In the genomic region with DNA sequence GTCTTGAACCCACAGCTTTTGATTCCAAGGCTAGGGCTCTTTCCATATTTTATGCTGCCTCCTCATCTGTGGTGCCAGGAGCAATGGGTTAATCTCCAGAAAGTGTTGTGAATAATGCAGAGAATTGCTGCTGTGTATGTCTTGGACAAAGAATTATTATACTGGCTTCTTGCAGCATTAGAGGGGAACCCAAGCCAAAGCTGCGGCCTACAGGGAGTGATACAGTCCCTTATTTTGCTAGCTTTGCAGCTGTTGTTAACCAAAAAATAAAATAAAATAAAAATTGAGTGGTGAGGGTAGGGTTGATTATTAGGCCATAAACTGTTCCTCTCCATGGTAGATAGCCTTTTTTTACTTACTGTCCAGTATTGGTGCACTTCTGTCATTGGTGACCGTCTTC, we compare ENCODE assay signal across 18 cellular contexts. TPM values are rescaled to one million over a fixed set of nuclear protein-coding genes. Genes with fewer than 3 reads are reported as not detected.
A peak's percentile ranks its signal among the peaks of the same experiment; 100 is the strongest.
DNase-seq lines count a peak whose midpoint lies in the region; ATAC-seq and TF ChIP-seq lines count a peak whose summit lies in the region.
"Had no signal": no experiment of that assay in that cellular context is flagged by ENCODE, and none has a peak within 500 bp of the region (broad histone marks: within the 10 kb centered on the region; RNA-seq: fewer than 3 reads in every experiment).

No MANE protein-coding gene starts in this region.

- no peak overlapping the region for H3K4me3 ChIP-seq in PC-9
- H3K4me3 ChIP-seq: coronary artery, pancreas, vagina had no signal

- H3K79me2 ChIP-seq in PC-9 (ENCODE audit: low read depth), result no peaks in the 10 kb centered on the region

- CTCF ChIA-PET in activated naive CD4-positive, alpha-beta T cell treated with anti-CD3 and anti-CD28 coated beads for 36 hours (lab: Charles Lee), result interaction anchor here (1.1 to 16.3 kb wide), 6 partner anchors 17 to 118 kb away, joined by 3 to 224 read pairs (median 8); a partner anchor contains a TSS
- CTCF ChIA-PET in PC-9 (lab: Charles Lee), result no interaction called here

- no peaks in the 10 kb centered on the region for H3F3A ChIP-seq in PC-9 (ENCODE audit: insufficient read depth, low read depth)

- H3K4me2 ChIP-seq in PC-9, result no peak overlapping the region

- no peak for ATAC-seq in HG02884 (IDR thresholded peaks at IDR 0.05; ENCODE audit: unreplicated experiment)
- ATAC-seq: pancreas had no signal

- H3K27me3 ChIP-seq in layer of hippocampus (ENCODE audit: control insufficient read depth, insufficient read depth, low read length) (no peaks in the 10 kb centered on the region), PC-9 (ENCODE audit: insufficient read depth, low read depth) (no peaks in the 10 kb centered on the region)
- H3K27me3 ChIP-seq: pancreas, vagina had no signal

- peaks cover 65% of the 10 kb centered on the region for H3K4me1 Mint-ChIP-seq in activated naive CD4-positive, alpha-beta T cell treated with anti-CD3 and anti-CD28 coated beads for 36 hours (ENCODE audit: low read depth)
- H3K4me1 Mint-ChIP-seq in activated naive CD8-positive, alpha-beta T cell (ENCODE audit: low read depth), result peaks cover 80% of the 10 kb centered on the region

- no peaks in the 10 kb centered on the region for H3K9me2 ChIP-seq in PC-9 (ENCODE audit: insufficient read depth)

- no TSS peak for BruUV-seq in PC-9 (replicated peaks; lab: Mats Ljungman, UMichigan)

- POLR2A ChIA-PET in PC-9 (lab: Charles Lee; ENCODE audit: unreplicated experiment), result no interaction called here

- H3K36me3 Mint-ChIP-seq in activated naive CD4-positive, alpha-beta T cell treated with anti-CD3 and anti-CD28 coated beads for 36 hours (ENCODE audit: low read depth), result peaks cover 38% of the 10 kb centered on the region
- H3K36me3 Mint-ChIP-seq in activated naive CD8-positive, alpha-beta T cell, result peaks cover 8% of the 10 kb centered on the region

- no peak overlapping the region for H2AFZ ChIP-seq in PC-9

- no peak overlapping the region for H3K4me3 Mint-ChIP-seq in activated naive CD4-positive, alpha-beta T cell treated with anti-CD3 and anti-CD28 coated beads for 36 hours
- H3K4me3 Mint-ChIP-seq in activated naive CD8-positive, alpha-beta T cell, result peak overlapping the region; percentile 27

- no peaks in the 10 kb centered on the region for H3K4me1 ChIP-seq in PC-9 (replicated peaks; ENCODE audit: insufficient read depth)
- H3K4me1 ChIP-seq: Caco-2 had no signal

- no peaks in the 10 kb centered on the region for H3K36me3 ChIP-seq in PC-9 (ENCODE audit: low read depth)
- H3K36me3 ChIP-seq: pancreas had no signal

- DNase-seq in activated naive CD4-positive, alpha-beta T cell treated with anti-CD3 and anti-CD28 coated beads for 36 hours, result no peak
- no peak for DNase-seq in activated naive CD4-positive, alpha-beta T cell treated with anti-CD3 and anti-CD28 coated beads, Interleukin-2, amount 50 U/mL, for 16 hours
- DNase-seq in substantia nigra (lab: John Stamatoyannopoulos, UW) (peak in 18 of 49 donors; percentile 16 to 52 (median 30)), PC-9 (no peak), NCI-H774 (lab: John Stamatoyannopoulos, UW) (no peak)
- DNase-seq: aorta; Caco-2; H7; NCI-H2081; NCI-H526 treated with DMSO at 0.1 percent for 48 hours; pancreas; stimulated activated naive CD4-positive, alpha-beta T cell had no signal

- intact Hi-C loops in activated naive CD4-positive, alpha-beta T cell treated with anti-CD3 and anti-CD28 coated beads for 36 hours (cut with micrococcal nuclease), result no loop called here
- intact Hi-C loops in PC-9 (cut with micrococcal nuclease; ENCODE audit: unreplicated experiment), result no loop called here

- H3K27ac ChIP-seq in layer of hippocampus (ENCODE audit: low read depth, low read length) (peak overlapping the region; percentile 67), substantia nigra (ENCODE audit: low read depth, low read length, poor library complexity, severe bottlenecking) (peak overlapping the region; percentile 87), PC-9 (no peak overlapping the region)
- H3K27ac ChIP-seq: coronary artery, pancreas, vagina, VCaP had no signal

- H4K20me1 ChIP-seq in PC-9 (ENCODE audit: insufficient read depth), result peaks cover 5% of the 10 kb centered on the region; the same call in 1 of the 2 replicates

- no peaks in the 10 kb centered on the region for H3K9me3 Mint-ChIP-seq in activated naive CD4-positive, alpha-beta T cell treated with anti-CD3 and anti-CD28 coated beads for 36 hours
- no peaks in the 10 kb centered on the region for H3K9me3 Mint-ChIP-seq in activated naive CD8-positive, alpha-beta T cell (ENCODE audit: low read depth)

- H3K27ac Mint-ChIP-seq in activated naive CD4-positive, alpha-beta T cell treated with anti-CD3 and anti-CD28 coated beads for 36 hours, result peak overlapping the region; percentile 70
- H3K27ac Mint-ChIP-seq in activated naive CD8-positive, alpha-beta T cell, result peak overlapping the region; percentile 91

- no peak for TF ChIP-seq CTCF in PC-9 (conservative IDR thresholded peaks at IDR 0.05)

- no peaks in the 10 kb centered on the region for H3K27me3 Mint-ChIP-seq in activated naive CD4-positive, alpha-beta T cell treated with anti-CD3 and anti-CD28 coated beads for 36 hours (ENCODE audit: low read depth)
- no peaks in the 10 kb centered on the region for H3K27me3 Mint-ChIP-seq in activated naive CD8-positive, alpha-beta T cell

- no peaks in the 10 kb centered on the region for H3K9me3 ChIP-seq in PC-9 (ENCODE audit: insufficient read depth, low read depth)
- H3K9me3 ChIP-seq: pancreas, vagina had no signal

RNA-seq across cellular contexts. Expression of a gene that starts 16.7 kb away (rescaled TPM):
- total RNA-seq in activated naive CD4-positive, alpha-beta T cell treated with anti-CD3 and anti-CD28 coated beads for 36 hours, result 100 to 1,000 TPM; 167 TPM
- total RNA-seq in PC-9 (2021), result 0.46 and 1.3 TPM in 2 replicates

Comparison
In these comparisons a context has a peak if more than half of its experiments do, and no peak if none do; other contexts are left out.
1. RNA of a gene that starts 16.7 kb away (total RNA-seq): 167 TPM in activated naive CD4-positive, alpha-beta T cell treated with anti-CD3 and anti-CD28 coated beads for 36 hours; 0.46 to 1.3 TPM in PC-9; every median in the first group is over 10 times any median in the second.